In the genomic region with DNA sequence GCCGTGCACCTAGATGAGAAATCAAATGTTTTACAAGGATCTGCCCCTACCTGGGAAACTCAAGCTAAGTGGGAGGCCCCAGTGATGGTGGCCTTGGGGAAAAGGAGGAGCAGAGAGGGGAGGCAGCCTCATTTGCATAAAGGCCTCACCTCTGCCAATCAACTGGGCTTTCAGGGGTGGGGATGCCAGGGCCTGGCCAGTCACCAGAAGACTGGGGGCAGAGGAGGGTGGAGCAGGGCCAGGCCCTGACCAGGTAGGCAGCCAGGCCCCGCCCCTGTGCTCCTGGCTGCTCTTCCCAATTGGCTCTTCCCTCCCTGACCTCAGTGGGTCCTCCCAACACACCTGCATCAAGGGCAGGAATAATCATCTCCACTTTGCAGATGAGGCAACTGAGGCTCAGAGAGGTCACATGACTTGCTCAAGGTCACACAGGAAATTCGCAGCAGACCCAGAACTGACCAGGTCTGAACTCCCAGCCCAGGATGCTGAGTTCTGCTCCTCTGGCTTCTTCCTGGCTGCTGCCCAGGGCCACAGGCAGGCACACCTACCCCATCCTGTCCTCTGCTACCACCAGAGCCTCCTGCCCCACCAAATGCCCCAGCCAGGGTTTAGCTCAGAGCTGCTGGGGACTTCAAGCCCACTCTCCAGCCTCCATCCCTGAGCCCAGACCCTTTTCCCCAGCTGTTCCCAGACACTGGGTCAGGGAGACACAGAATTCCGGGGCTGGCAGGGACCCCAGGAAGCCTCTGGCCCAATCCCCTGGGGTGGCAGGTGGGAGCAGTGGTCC, we compare ENCODE assay signal across 1 cellular context.
A peak's percentile ranks its signal among the peaks of the same experiment; 100 is the strongest.
TF ChIP-seq lines count a peak whose summit lies in the region.

No MANE protein-coding gene starts in this region.

TF ChIP-seq in K562, 482 proteins besides CTCF, POLR2A, EP300 and RAD21 (continued from another document):
- TF ChIP-seq MNT (conservative IDR thresholded peaks at IDR 0.05), result no peak
- TF ChIP-seq TFE3 (CRISPR knock-in tag; IDR thresholded peaks at IDR 0.05), result peak; percentile 67
- TF ChIP-seq ZNF174 (CRISPR knock-in tag; IDR thresholded peaks at IDR 0.05), result no peak
- TF ChIP-seq, protein P1, sequence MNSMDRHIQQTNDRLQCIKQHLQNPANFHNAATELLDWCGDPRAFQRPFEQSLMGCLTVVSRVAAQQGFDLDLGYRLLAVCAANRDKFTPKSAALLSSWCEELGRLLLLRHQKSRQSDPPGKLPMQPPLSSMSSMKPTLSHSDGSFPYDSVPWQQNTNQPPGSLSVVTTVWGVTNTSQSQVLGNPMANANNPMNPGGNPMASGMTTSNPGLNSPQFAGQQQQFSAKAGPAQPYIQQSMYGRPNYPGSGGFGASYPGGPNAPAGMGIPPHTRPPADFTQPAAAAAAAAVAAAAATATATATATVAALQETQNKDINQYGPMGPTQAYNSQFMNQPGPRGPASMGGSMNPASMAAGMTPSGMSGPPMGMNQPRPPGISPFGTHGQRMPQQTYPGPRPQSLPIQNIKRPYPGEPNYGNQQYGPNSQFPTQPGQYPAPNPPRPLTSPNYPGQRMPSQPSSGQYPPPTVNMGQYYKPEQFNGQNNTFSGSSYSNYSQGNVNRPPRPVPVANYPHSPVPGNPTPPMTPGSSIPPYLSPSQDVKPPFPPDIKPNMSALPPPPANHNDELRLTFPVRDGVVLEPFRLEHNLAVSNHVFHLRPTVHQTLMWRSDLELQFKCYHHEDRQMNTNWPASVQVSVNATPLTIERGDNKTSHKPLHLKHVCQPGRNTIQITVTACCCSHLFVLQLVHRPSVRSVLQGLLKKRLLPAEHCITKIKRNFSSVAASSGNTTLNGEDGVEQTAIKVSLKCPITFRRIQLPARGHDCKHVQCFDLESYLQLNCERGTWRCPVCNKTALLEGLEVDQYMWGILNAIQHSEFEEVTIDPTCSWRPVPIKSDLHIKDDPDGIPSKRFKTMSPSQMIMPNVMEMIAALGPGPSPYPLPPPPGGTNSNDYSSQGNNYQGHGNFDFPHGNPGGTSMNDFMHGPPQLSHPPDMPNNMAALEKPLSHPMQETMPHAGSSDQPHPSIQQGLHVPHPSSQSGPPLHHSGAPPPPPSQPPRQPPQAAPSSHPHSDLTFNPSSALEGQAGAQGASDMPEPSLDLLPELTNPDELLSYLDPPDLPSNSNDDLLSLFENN (IDR thresholded peaks at IDR 0.05; ENCODE audit: low read depth in 2 of 2, low read length in 2 of 2), result no peak
- TF ChIP-seq MCM3 (IDR thresholded peaks at IDR 0.05), result no peak
- TF ChIP-seq ZBTB40 (IDR thresholded peaks at IDR 0.05), result no peak
- no peak for TF ChIP-seq ZBTB40 (CRISPR knock-in tag; IDR thresholded peaks at IDR 0.05)
- TF ChIP-seq, protein P2, sequence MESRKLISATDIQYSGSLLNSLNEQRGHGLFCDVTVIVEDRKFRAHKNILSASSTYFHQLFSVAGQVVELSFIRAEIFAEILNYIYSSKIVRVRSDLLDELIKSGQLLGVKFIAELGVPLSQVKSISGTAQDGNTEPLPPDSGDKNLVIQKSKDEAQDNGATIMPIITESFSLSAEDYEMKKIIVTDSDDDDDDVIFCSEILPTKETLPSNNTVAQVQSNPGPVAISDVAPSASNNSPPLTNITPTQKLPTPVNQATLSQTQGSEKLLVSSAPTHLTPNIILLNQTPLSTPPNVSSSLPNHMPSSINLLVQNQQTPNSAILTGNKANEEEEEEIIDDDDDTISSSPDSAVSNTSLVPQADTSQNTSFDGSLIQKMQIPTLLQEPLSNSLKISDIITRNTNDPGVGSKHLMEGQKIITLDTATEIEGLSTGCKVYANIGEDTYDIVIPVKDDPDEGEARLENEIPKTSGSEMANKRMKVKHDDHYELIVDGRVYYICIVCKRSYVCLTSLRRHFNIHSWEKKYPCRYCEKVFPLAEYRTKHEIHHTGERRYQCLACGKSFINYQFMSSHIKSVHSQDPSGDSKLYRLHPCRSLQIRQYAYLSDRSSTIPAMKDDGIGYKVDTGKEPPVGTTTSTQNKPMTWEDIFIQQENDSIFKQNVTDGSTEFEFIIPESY (CRISPR knock-in tag; IDR thresholded peaks at IDR 0.05), result no peak
- no peak for TF ChIP-seq IRF2 (CRISPR knock-in tag; IDR thresholded peaks at IDR 0.05)
- peak; percentile 6 for TF ChIP-seq ZFP36 (IDR thresholded peaks at IDR 0.05; ENCODE audit: low read depth, low read length, partially characterized antibody)
- TF ChIP-seq NR3C1 (CRISPR knock-in tag; IDR thresholded peaks at IDR 0.05), result no peak
- TF ChIP-seq KHSRP (IDR thresholded peaks at IDR 0.05), result no peak
- TF ChIP-seq, protein P3, sequence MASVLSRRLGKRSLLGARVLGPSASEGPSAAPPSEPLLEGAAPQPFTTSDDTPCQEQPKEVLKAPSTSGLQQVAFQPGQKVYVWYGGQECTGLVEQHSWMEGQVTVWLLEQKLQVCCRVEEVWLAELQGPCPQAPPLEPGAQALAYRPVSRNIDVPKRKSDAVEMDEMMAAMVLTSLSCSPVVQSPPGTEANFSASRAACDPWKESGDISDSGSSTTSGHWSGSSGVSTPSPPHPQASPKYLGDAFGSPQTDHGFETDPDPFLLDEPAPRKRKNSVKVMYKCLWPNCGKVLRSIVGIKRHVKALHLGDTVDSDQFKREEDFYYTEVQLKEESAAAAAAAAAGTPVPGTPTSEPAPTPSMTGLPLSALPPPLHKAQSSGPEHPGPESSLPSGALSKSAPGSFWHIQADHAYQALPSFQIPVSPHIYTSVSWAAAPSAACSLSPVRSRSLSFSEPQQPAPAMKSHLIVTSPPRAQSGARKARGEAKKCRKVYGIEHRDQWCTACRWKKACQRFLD (CRISPR knock-in tag; IDR thresholded peaks at IDR 0.05), result no peak
- no peak for TF ChIP-seq CBFA2T3 (IDR thresholded peaks at IDR 0.05)
- peak; percentile 22; the same call in 1 of the 2 replicates for TF ChIP-seq ESRRA (IDR thresholded peaks at IDR 0.05; ENCODE audit: borderline replicate concordance, low read depth)
